ENCODE assay signal across 23 cellular contexts in the genomic region with DNA sequence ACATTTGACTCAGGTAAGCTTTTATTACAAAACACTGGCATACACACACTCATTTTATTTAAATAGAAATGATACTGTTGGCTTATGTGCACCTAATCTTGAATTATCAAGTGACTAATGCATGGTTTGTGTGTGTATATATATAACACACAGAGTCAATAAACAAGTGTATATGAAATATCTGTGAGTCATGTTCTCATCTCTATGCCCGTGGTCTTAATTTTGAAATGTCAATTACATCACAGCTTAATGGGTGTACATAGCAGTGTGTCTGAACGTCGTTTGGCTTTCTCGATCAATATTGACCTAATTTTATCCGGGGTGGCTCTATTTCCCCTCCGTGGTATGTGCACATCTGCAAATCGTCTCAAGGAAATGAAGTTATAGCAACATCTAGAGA.
DNase-seq lines count a peak whose midpoint lies in the region; ATAC-seq, FAIRE-seq and TF ChIP-seq lines count a peak whose summit lies in the region.
"Had no signal": no experiment of that assay in that cellular context is flagged by ENCODE, and none has a peak within 500 bp of the region (broad histone marks: within the 10 kb centered on the region; RNA-seq: fewer than 3 reads in every experiment).

No MANE protein-coding gene starts in this region.

- H3K4me1 Mint-ChIP-seq in T-helper 17 cell (peaks cover 5% of the 10 kb centered on the region), glutamatergic neuron (ENCODE audit: low read depth, unreplicated experiment) (peaks cover 16% of the 10 kb centered on the region)
- H3K4me1 Mint-ChIP-seq: CD8-positive, alpha-beta memory T cell had no signal

- H3K9me1 ChIP-seq in IMR-90 (ENCODE audit: insufficient read depth, low read length), result no peaks in the 10 kb centered on the region

- dilution Hi-C loops in IMR-90 (cut with HindIII; ENCODE audit: low sequenced_read_pairs, unreplicated experiment), result no loop called here

- no peak for FAIRE-seq in A549 (lab: Jason Lieb, UNC)

- H3K79me1 ChIP-seq in IMR-90 (ENCODE audit: low read depth in 1 of 2, low read length in 2 of 2), result no peaks in the 10 kb centered on the region

- H2BK20ac ChIP-seq in IMR-90 (ENCODE audit: low read depth, low read length), result no peak overlapping the region

- in situ Hi-C loops in IMR-90 (cut with MboI; ENCODE audit: low sequenced_read_pairs), result no loop called here

- H3K23ac ChIP-seq in IMR-90 (ENCODE audit: low read depth, low read length), result no peak overlapping the region

- H3K14ac ChIP-seq in IMR-90 (replicated peaks; ENCODE audit: low read depth, low read length), result no peak overlapping the region

- POLR2A ChIA-PET in A549 (lab: Yijun Ruan, JAX), result no interaction called here
- POLR2A ChIA-PET in IMR-90 (lab: Charles Lee; ENCODE audit: unreplicated experiment), result no interaction called here

- CTCF ChIA-PET in A549 (lab: Yijun Ruan, JAX) (interaction anchor here (5.0 kb wide), 1 partner anchor 17 kb away, joined by 34 read pairs; no protein-coding TSS in a partner anchor), IMR-90 (lab: Yijun Ruan, JAX) (interaction anchor here (2.0 kb wide), 1 partner anchor 18 kb away, joined by 9 read pairs; no protein-coding TSS in a partner anchor)

- H4K20me1 ChIP-seq in IMR-90 (ENCODE audit: insufficient read depth, low read length), result no peaks in the 10 kb centered on the region

- no peak overlapping the region for H2BK5ac ChIP-seq in IMR-90 (ENCODE audit: low read depth, low read length, poor library complexity, severe bottlenecking)

- H3K9me3 Mint-ChIP-seq in glutamatergic neuron (ENCODE audit: unreplicated experiment), result peaks cover 3% of the 10 kb centered on the region
- H3K9me3 Mint-ChIP-seq: HFFc6 had no signal

- H3K18ac ChIP-seq in IMR-90 (ENCODE audit: low read depth, low read length), result no peak overlapping the region

- DNase-seq in A549 (ENCODE audit: low read depth in 1 of 2, low spot score in 1 of 2), result no peak
- DNase-seq in IMR-90, result peak; percentile 31
- DNase-seq in T-helper 17 cell, result no peak
- peak; percentile 34 for DNase-seq in iris pigment epithelial cell (ENCODE audit: low read depth)
- DNase-seq in glutamatergic neuron, result no peak
- DNase-seq in superior temporal gyrus (ENCODE audit: extremely low spot score), result no peak
- DNase-seq: 8988T; Calu3; CD8-positive, alpha-beta memory T cell; DMS153; GDM1; H7; HFFc6; KG1; NCI-H1092 treated with DMSO at 0.1 percent for 48 hours; NCI-H146; NCI-H2029; NCI-H2227 treated with DMSO at 0.1 percent for 48 hours; NCI-H510A treated with DMSO at 0.1 percent for 48 hours; Peyer's patch; SJCRH30 had no signal

- H4K5ac ChIP-seq in IMR-90 (ENCODE audit: low read depth, low read length), result no peak overlapping the region

- BruUV-seq in IMR-90 (replicated peaks; lab: Mats Ljungman, UMichigan), result no TSS peak

- no peak for TF ChIP-seq CTCF in A549 (IDR thresholded peaks at IDR 0.05)
- TF ChIP-seq CTCF in IMR-90 (conservative IDR thresholded peaks at IDR 0.05; ENCODE audit: low read depth, low read length), result no peak
- no peak for TF ChIP-seq CTCF in glutamatergic neuron (IDR thresholded peaks at IDR 0.05; ENCODE audit: partially characterized antibody, unreplicated experiment)

- whole genome bisulfite sequencing in A549 (ENCODE audit: missing lambda C conversion rate), result 2% methylated on average over 7 of the region's 7 CpGs
- WGBS in IMR-90 (ENCODE audit: extremely low coverage in 2 of 2, insufficient read length in 1 of 2), 2 experiments, result no CpG with 5 or more reads among the region's 7 CpGs

- H3K27ac Mint-ChIP-seq in T-helper 17 cell (no peak overlapping the region), glutamatergic neuron (ENCODE audit: unreplicated experiment) (no peak overlapping the region)
- H3K27ac Mint-ChIP-seq: CD8-positive, alpha-beta memory T cell; HFFc6 had no signal

- H3K9ac ChIP-seq in IMR-90 (ENCODE audit: low read depth, low read length), result no peak overlapping the region

- H4K8ac ChIP-seq in IMR-90 (ENCODE audit: low read depth in 2 of 2, low read length in 2 of 2), result no peak overlapping the region

- no peak overlapping the region for H2AFZ ChIP-seq in IMR-90 (replicated peaks; ENCODE audit: low read length, poor library complexity)

- no peak for TF ChIP-seq EP300 in A549 (IDR thresholded peaks at IDR 0.05)

- H3K27ac ChIP-seq in A549 (no peak overlapping the region), IMR-90 (ENCODE audit: insufficient read depth, low read length) (no peak overlapping the region)
- H3K27ac ChIP-seq: C4-2B, Peyer's patch, SJCRH30 had no signal

- H3K4me3 Mint-ChIP-seq in T-helper 17 cell, result peak overlapping the region; percentile 28
- no peak overlapping the region for H3K4me3 Mint-ChIP-seq in glutamatergic neuron (ENCODE audit: unreplicated experiment)
- H3K4me3 Mint-ChIP-seq: CD8-positive, alpha-beta memory T cell; HFFc6 had no signal

- no peak overlapping the region for H3K4ac ChIP-seq in IMR-90 (ENCODE audit: low read depth, low read length)

- H4K91ac ChIP-seq in IMR-90 (ENCODE audit: insufficient read depth, low read depth, low read length), result no peak overlapping the region

- no peak overlapping the region for H2BK15ac ChIP-seq in IMR-90 (ENCODE audit: low read depth, low read length)

- no peak overlapping the region for H2AK9ac ChIP-seq in IMR-90 (replicated peaks; ENCODE audit: low read depth, low read length, poor library complexity)

- H2BK120ac ChIP-seq in IMR-90 (ENCODE audit: low read depth, low read length), result no peak overlapping the region

- H3K4me1 ChIP-seq in A549, result no peaks in the 10 kb centered on the region
- H3K4me1 ChIP-seq in IMR-90 (ENCODE audit: control insufficient read depth, insufficient read depth, low read length), result peaks cover 4% of the 10 kb centered on the region; the same call in 1 of the 2 replicates
- H3K4me1 ChIP-seq: Peyer's patch, SJCRH30 had no signal

- H3K27me3 ChIP-seq in IMR-90 (ENCODE audit: control insufficient read depth, insufficient read depth, low read length), result no peaks in the 10 kb centered on the region
- H3K27me3 ChIP-seq: Peyer's patch, SJCRH30 had no signal

- TF ChIP-seq RAD21 in A549 (conservative IDR thresholded peaks at IDR 0.05 in 1 of 2, IDR thresholded peaks at IDR 0.05 in 1 of 2) (no peak), IMR-90 (IDR thresholded peaks at IDR 0.05; ENCODE audit: low read length) (no peak)

- H3K36me3 Mint-ChIP-seq in T-helper 17 cell (ENCODE audit: low read depth) (no peaks in the 10 kb centered on the region), glutamatergic neuron (ENCODE audit: unreplicated experiment) (no peaks in the 10 kb centered on the region)

- H3K27me3 Mint-ChIP-seq in T-helper 17 cell, result no peaks in the 10 kb centered on the region
- H3K27me3 Mint-ChIP-seq in glutamatergic neuron (ENCODE audit: unreplicated experiment), result no peaks in the 10 kb centered on the region

- H3K4me2 ChIP-seq in A549, result no peak overlapping the region
- no peak overlapping the region for H3K4me2 ChIP-seq in IMR-90 (ENCODE audit: low read depth, low read length)

- intact Hi-C loops in IMR-90 (cut with micrococcal nuclease), result no loop called here

- peaks cover 4% of the 10 kb centered on the region; the same call in 1 of the 3 replicates for H3K9me3 ChIP-seq in A549
- no peaks in the 10 kb centered on the region for H3K9me3 ChIP-seq in IMR-90 (ENCODE audit: control insufficient read depth, insufficient read depth, low read length)
- H3K9me3 ChIP-seq in T-helper 17 cell (ENCODE audit: control insufficient read depth, low read length, poor library complexity, severe bottlenecking), result no peaks in the 10 kb centered on the region
- H3K9me3 ChIP-seq: SJCRH30 had no signal

- H3K4me3 ChIP-seq in A549, result no peak overlapping the region
- no peak overlapping the region for H3K4me3 ChIP-seq in IMR-90 (ENCODE audit: insufficient read depth, low read depth, low read length)
- H3K4me3 ChIP-seq: Peyer's patch, SJCRH30 had no signal

- no peaks in the 10 kb centered on the region for H3K36me3 ChIP-seq in IMR-90 (ENCODE audit: control insufficient read depth, insufficient read depth, low read length)
- H3K36me3 ChIP-seq: Peyer's patch, SJCRH30 had no signal

- H2AK5ac ChIP-seq in IMR-90 (ENCODE audit: low read depth, low read length), result no peak overlapping the region

- TF ChIP-seq POLR2A in A549 (IDR thresholded peaks at IDR 0.05; ENCODE audit: low read length), result no peak
- TF ChIP-seq POLR2A in IMR-90 (IDR thresholded peaks at IDR 0.05; ENCODE audit: low read depth, low read length), result no peak

- no peak for ATAC-seq in A549
- peak; percentile 40 for ATAC-seq in IMR-90 (ENCODE audit: low read depth)
- ATAC-seq in T-helper 17 cell, result no peak
- no peak for ATAC-seq in GM21786 (IDR thresholded peaks at IDR 0.05; ENCODE audit: unreplicated experiment)

- H3K56ac ChIP-seq in IMR-90 (ENCODE audit: extremely low read depth, insufficient read depth, low read length), result no peak overlapping the region

TF ChIP-seq in A549, 52 proteins besides CTCF, POLR2A, EP300 and RAD21:
- TF ChIP-seq HOXA7 (CRISPR knock-in tag; IDR thresholded peaks at IDR 0.05), result no peak
- no peak for TF ChIP-seq FOSL2 (IDR thresholded peaks at IDR 0.05)
- TF ChIP-seq FOSL2 (CRISPR knock-in tag; IDR thresholded peaks at IDR 0.05), result 0 out of 2 replicates have a peak, but pooled peaks have one; percentile 11

TF ChIP-seq in IMR-90, 13 proteins besides CTCF, POLR2A, EP300 and RAD21 (continues in another document):
- no peak for TF ChIP-seq BHLHE40 (IDR thresholded peaks at IDR 0.05; ENCODE audit: low read depth, low read length)
- TF ChIP-seq RCOR1 (IDR thresholded peaks at IDR 0.05; ENCODE audit: insufficient replicate concordance, low read length), result no peak
- no peak for TF ChIP-seq FOS (IDR thresholded peaks at IDR 0.05; ENCODE audit: low read depth, low read length)
- TF ChIP-seq, protein P1, sequence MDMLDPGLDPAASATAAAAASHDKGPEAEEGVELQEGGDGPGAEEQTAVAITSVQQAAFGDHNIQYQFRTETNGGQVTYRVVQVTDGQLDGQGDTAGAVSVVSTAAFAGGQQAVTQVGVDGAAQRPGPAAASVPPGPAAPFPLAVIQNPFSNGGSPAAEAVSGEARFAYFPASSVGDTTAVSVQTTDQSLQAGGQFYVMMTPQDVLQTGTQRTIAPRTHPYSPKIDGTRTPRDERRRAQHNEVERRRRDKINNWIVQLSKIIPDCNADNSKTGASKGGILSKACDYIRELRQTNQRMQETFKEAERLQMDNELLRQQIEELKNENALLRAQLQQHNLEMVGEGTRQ (IDR thresholded peaks at IDR 0.05; ENCODE audit: low read depth, low read length), result no peak
- no peak for TF ChIP-seq CHD1 (IDR thresholded peaks at IDR 0.05; ENCODE audit: low read depth, low read length)
- no peak for TF ChIP-seq MAFK (IDR thresholded peaks at IDR 0.05; ENCODE audit: low read depth, low read length)
- no peak for TF ChIP-seq SMC3 (IDR thresholded peaks at IDR 0.05; ENCODE audit: low read depth, low read length)
- TF ChIP-seq CEBPB (IDR thresholded peaks at IDR 0.05; ENCODE audit: low read depth, low read length), result no peak

Comparison
In these comparisons a context has a peak if more than half of its experiments do, and no peak if none do; other contexts are left out.
1. DNase-seq: peak in IMR-90 (single experiment) and iris pigment epithelial cell (single experiment); none in A549 (0 of 2), T-helper 17 cell (0 of 3), glutamatergic neuron (single experiment) and superior temporal gyrus (single experiment).